ENCODE assay signal across 19 cellular contexts in genomic region chr10:30931094-30931493, GRCh38.
A peak's percentile ranks its signal among the peaks of the same experiment; 100 is the strongest.
DNase-seq lines count a peak whose midpoint lies in the region; ATAC-seq and TF ChIP-seq lines count a peak whose summit lies in the region.
"Had no signal": no experiment of that assay in that cellular context is flagged by ENCODE, and none has a peak within 500 bp of the region (broad histone marks: within the 10 kb centered on the region; RNA-seq: fewer than 3 reads in every experiment).

No MANE protein-coding gene starts in this region.

- H2AFZ ChIP-seq in GM23248 = no peak overlapping the region

- H3K27ac ChIP-seq in GM23248 = no peak overlapping the region
- no peak overlapping the region for H3K27ac ChIP-seq in WERI-Rb-1
- H3K27ac ChIP-seq: 22Rv1, A549, BLaER1 had no signal

- in situ Hi-C loops in GM13976 (cut with MboI; ENCODE audit: low sequenced_read_pairs, unreplicated experiment) = no loop called here
- in situ Hi-C loops in GM23248 (cut with MboI) = no loop called here

- no peaks in the 10 kb centered on the region for H3K36me3 ChIP-seq in GM06990 (ENCODE audit: control insufficient read depth, insufficient read depth, low read length)
- no peaks in the 10 kb centered on the region; the same call in 1 of the 2 replicates for H3K36me3 ChIP-seq in GM23248 (ENCODE audit: low read depth)
- no peaks in the 10 kb centered on the region for H3K36me3 ChIP-seq in WERI-Rb-1

- no peaks in the 10 kb centered on the region for H3F3A ChIP-seq in GM23248 (ENCODE audit: insufficient read depth)

- no peak overlapping the region for H3K4me3 ChIP-seq in GM06990 (replicated peaks; ENCODE audit: low read depth, low read length)
- no peak overlapping the region for H3K4me3 ChIP-seq in GM23248
- no peak overlapping the region for H3K4me3 ChIP-seq in WERI-Rb-1 (ENCODE audit: low read depth, low read length)
- H3K4me3 ChIP-seq: A549, BLaER1, K562 had no signal

- intact Hi-C loops in left colon (cut with DNase I, micrococcal nuclease) = no loop called here

- no peaks in the 10 kb centered on the region for H3K9me2 ChIP-seq in GM23248 (ENCODE audit: insufficient read depth)

- H3K27me3 ChIP-seq in GM06990 (replicated peaks; ENCODE audit: control insufficient read depth, insufficient read depth, low read length) (no peaks in the 10 kb centered on the region), GM23248 (replicated peaks; ENCODE audit: insufficient read depth) (no peaks in the 10 kb centered on the region), WERI-Rb-1 (ENCODE audit: insufficient read depth, low read depth, severe bottlenecking) (no peaks in the 10 kb centered on the region)
- H3K27me3 ChIP-seq: BLaER1 had no signal

- ATAC-seq in left colon = no peak
- ATAC-seq: A549, K562 had no signal

- H3K79me2 ChIP-seq in GM23248 (ENCODE audit: insufficient read depth) = no peaks in the 10 kb centered on the region

- H3K36me3 Mint-ChIP-seq in endothelial cell (ENCODE audit: low read depth, unreplicated experiment) = peaks cover 29% of the 10 kb centered on the region

- no peak overlapping the region for H3K9ac ChIP-seq in GM23248
- H3K9ac ChIP-seq: BLaER1 had no signal

- no peak overlapping the region for H3K27ac Mint-ChIP-seq in endothelial cell (ENCODE audit: unreplicated experiment)
- H3K27ac Mint-ChIP-seq: CD4-positive, alpha-beta memory T cell; H9 had no signal

- no peaks in the 10 kb centered on the region for H3K4me1 Mint-ChIP-seq in endothelial cell (ENCODE audit: unreplicated experiment)
- H3K4me1 Mint-ChIP-seq: H9 had no signal

- peak overlapping the region; percentile 16 for H3K4me3 Mint-ChIP-seq in endothelial cell (ENCODE audit: unreplicated experiment)
- H3K4me3 Mint-ChIP-seq: CD14-positive monocyte; CD4-positive, alpha-beta memory T cell; H9 had no signal

- no peaks in the 10 kb centered on the region for H3K9me3 ChIP-seq in GM23248 (ENCODE audit: low read depth)
- H3K9me3 ChIP-seq in WERI-Rb-1 (ENCODE audit: severe bottlenecking) = no peaks in the 10 kb centered on the region
- H3K9me3 ChIP-seq: A549 had no signal

- TF ChIP-seq CTCF in GM06990 (IDR thresholded peaks at IDR 0.05; ENCODE audit: insufficient read depth, low read length, poor library complexity, severe bottlenecking) (no peak), GM13976 (IDR thresholded peaks at IDR 0.05; ENCODE audit: borderline replicate concordance, control extremely low read depth, extremely low read depth, insufficient read depth, missing control alignments) (no peak), endothelial cell (IDR thresholded peaks at IDR 0.05; ENCODE audit: unreplicated experiment) (no peak), WERI-Rb-1 (IDR thresholded peaks at IDR 0.05; ENCODE audit: low read depth, low read length) (no peak)

- no peaks in the 10 kb centered on the region for H3K9me3 Mint-ChIP-seq in endothelial cell (ENCODE audit: unreplicated experiment)

- H3K27me3 Mint-ChIP-seq in endothelial cell (ENCODE audit: unreplicated experiment) = no peaks in the 10 kb centered on the region
- H3K27me3 Mint-ChIP-seq: CD4-positive, alpha-beta memory T cell had no signal

- H3K4me2 ChIP-seq in GM23248 (ENCODE audit: unreplicated experiment) = no peak overlapping the region
- H3K4me2 ChIP-seq: A549, BLaER1 had no signal

- peak; percentile 20 for DNase-seq in GM06990 (ENCODE audit: extremely low read depth, insufficient read length)
- peak; percentile 35 for DNase-seq in GM13976 (ENCODE audit: low spot score)
- DNase-seq in GM23248 = peak; percentile 2
- DNase-seq in endothelial cell (ENCODE audit: low spot score) = no peak
- DNase-seq in WERI-Rb-1 = no peak
- DNase-seq in retina = no peak
- no peak for DNase-seq in left colon
- DNase-seq: AML-193; CD4-positive, alpha-beta memory T cell; DMS153; DMS79; GDM1; H9; IMR-90 had no signal

- H4K20me1 ChIP-seq in GM23248 (ENCODE audit: insufficient read depth) = no peaks in the 10 kb centered on the region
- H4K20me1 ChIP-seq: BLaER1 had no signal

- H3K4me1 ChIP-seq in GM23248 (ENCODE audit: insufficient read depth) = no peaks in the 10 kb centered on the region
- H3K4me1 ChIP-seq: A549, BLaER1 had no signal

Comparison
In these comparisons a context has a peak if more than half of its experiments do, and no peak if none do; other contexts are left out.
1. DNase-seq: peak in GM06990 (single experiment), GM13976 (single experiment) and GM23248 (single experiment); none in endothelial cell (single experiment), WERI-Rb-1 (single experiment), retina (single experiment) and left colon (0 of 2).